In the genomic region with DNA sequence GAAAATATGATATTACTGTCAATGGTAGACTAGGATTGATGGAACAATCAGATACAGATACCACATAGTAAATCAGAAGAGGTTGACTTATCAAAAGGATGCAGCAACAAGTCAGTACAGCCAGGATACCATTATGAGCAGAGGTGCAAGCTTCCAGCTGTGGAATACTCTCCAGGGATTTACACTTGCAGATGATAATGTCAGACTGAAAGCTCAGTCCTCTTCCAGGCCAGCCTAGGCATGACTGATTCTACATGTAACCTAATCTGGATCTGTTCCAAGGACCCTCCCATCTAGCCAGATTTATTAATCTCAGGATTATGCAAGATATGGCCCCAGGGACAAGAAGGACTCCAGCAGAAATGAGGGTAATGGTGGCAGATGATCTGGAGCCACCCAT, we compare ENCODE assay signal across 8 cellular contexts. TPM values are rescaled to one million over a fixed set of nuclear protein-coding genes. Genes with fewer than 3 reads are reported as not detected.
DNase-seq lines count a peak whose midpoint lies in the region; ATAC-seq and TF ChIP-seq lines count a peak whose summit lies in the region.
"Had no signal": no experiment of that assay in that cellular context is flagged by ENCODE, and none has a peak within 500 bp of the region (broad histone marks: within the 10 kb centered on the region; RNA-seq: fewer than 3 reads in every experiment).

No MANE protein-coding gene starts in this region.

- TF ChIP-seq CTCF in DOHH2 (IDR thresholded peaks at IDR 0.05; ENCODE audit: low read depth, low read length, poor library complexity, severe bottlenecking) (no peak), mesothelial cell of epicardium (IDR thresholded peaks at IDR 0.05; ENCODE audit: unreplicated experiment) (no peak)
- TF ChIP-seq CTCF in activated CD8-positive, alpha-beta T cell treated with anti-CD3 and anti-CD28 coated beads for 36 hours (IDR thresholded peaks at IDR 0.05) = no peak

- POLR2A ChIA-PET in activated CD8-positive, alpha-beta T cell treated with anti-CD3 and anti-CD28 coated beads for 36 hours (lab: Charles Lee) = interaction anchor here (1.0 kb wide), 1 partner anchor 167 kb away, joined by 3 read pairs; no protein-coding TSS in a partner anchor

- H3K4me3 ChIP-seq in DOHH2 (ENCODE audit: low read length) = peak overlapping the region; percentile 45

- H3K4me2 ChIP-seq in DOHH2 (ENCODE audit: low read length) = peak overlapping the region; percentile 60

- H3K79me2 ChIP-seq in DOHH2 (ENCODE audit: control insufficient read depth, low read length) = no peaks in the 10 kb centered on the region

- peaks cover 38% of the 10 kb centered on the region for H3K36me3 Mint-ChIP-seq in activated CD8-positive, alpha-beta T cell treated with anti-CD3 and anti-CD28 coated beads for 36 hours (ENCODE audit: low read depth)
- H3K36me3 Mint-ChIP-seq in mesothelial cell of epicardium = peaks cover 1% of the 10 kb centered on the region
- peaks cover 8 to 9% of the 10 kb centered on the region in 2 donors for H3K36me3 Mint-ChIP-seq in stimulated activated naive B cell treated with anti-CD40 and anti-IgM and Interleukin-4, amounts not matched to agents 10 μg/mL and 1 μg/mL and 100 μg/mL, for 72 hours

- H3K4me1 ChIP-seq in DOHH2 (ENCODE audit: control insufficient read depth, low read length) = peaks cover 50% of the 10 kb centered on the region

- no peaks in the 10 kb centered on the region for H3F3A ChIP-seq in DOHH2 (ENCODE audit: control insufficient read depth, insufficient read depth)

- CTCF ChIA-PET in activated CD8-positive, alpha-beta T cell treated with anti-CD3 and anti-CD28 coated beads for 36 hours (lab: Charles Lee) = interaction anchor here (0.8 to 3.7 kb wide), 7 partner anchors 18 to 148 kb away, joined by 3 to 16 read pairs (median 4); no protein-coding TSS in a partner anchor

- H3K9me3 Mint-ChIP-seq in activated CD8-positive, alpha-beta T cell treated with anti-CD3 and anti-CD28 coated beads for 36 hours = peaks cover 2% of the 10 kb centered on the region
- peaks cover 3% of the 10 kb centered on the region for H3K9me3 Mint-ChIP-seq in mesothelial cell of epicardium
- H3K9me3 Mint-ChIP-seq in stimulated activated naive B cell treated with anti-CD40 and anti-IgM and Interleukin-4, amounts not matched to agents 10 μg/mL and 1 μg/mL and 100 μg/mL, for 72 hours = peaks cover 1 to 2% of the 10 kb centered on the region in 2 donors
- H3K9me3 Mint-ChIP-seq: effector memory CD8-positive, alpha-beta T cell had no signal

- DNase-seq in M059J (ENCODE audit: low read depth) (peak; percentile 41), mesothelial cell of epicardium (ENCODE audit: low spot score in 2 of 2, unreplicated experiment in 2 of 2) (no peak)
- no peak for DNase-seq in activated CD8-positive, alpha-beta T cell treated with anti-CD3 and anti-CD28 coated beads for 36 hours
- DNase-seq in stimulated activated naive B cell treated with anti-CD40 and anti-IgM and Interleukin-4, amounts not matched to agents 10 μg/mL and 1 μg/mL and 100 μg/mL, for 72 hours = no peak
- DNase-seq: effector memory CD8-positive, alpha-beta T cell had no signal

- H3K27ac ChIP-seq in DOHH2 (ENCODE audit: low read depth, low read length) = peak overlapping the region; percentile 54; the same call in 1 of the 2 replicates

- no peaks in the 10 kb centered on the region for H3K9me3 ChIP-seq in DOHH2 (ENCODE audit: control insufficient read depth, insufficient read depth, low read length)

- H4K20me1 ChIP-seq in DOHH2 (ENCODE audit: control insufficient read depth, insufficient read depth, low read depth, low read length) = no peaks in the 10 kb centered on the region

- H3K4me1 Mint-ChIP-seq in activated CD8-positive, alpha-beta T cell treated with anti-CD3 and anti-CD28 coated beads for 36 hours (ENCODE audit: low read depth) = peaks cover 33% of the 10 kb centered on the region
- H3K4me1 Mint-ChIP-seq in mesothelial cell of epicardium = peaks cover 55% of the 10 kb centered on the region
- H3K4me1 Mint-ChIP-seq in stimulated activated naive B cell treated with anti-CD40 and anti-IgM and Interleukin-4, amounts not matched to agents 10 μg/mL and 1 μg/mL and 100 μg/mL, for 72 hours = peaks cover 17 to 38% of the 10 kb centered on the region in 2 donors

- H3K27me3 ChIP-seq in DOHH2 (ENCODE audit: control insufficient read depth, low read length) = no peaks in the 10 kb centered on the region

- no peaks in the 10 kb centered on the region for H3K27me3 Mint-ChIP-seq in activated CD8-positive, alpha-beta T cell treated with anti-CD3 and anti-CD28 coated beads for 36 hours
- H3K27me3 Mint-ChIP-seq in mesothelial cell of epicardium (ENCODE audit: low read depth) = no peaks in the 10 kb centered on the region
- no peaks in the 10 kb centered on the region for H3K27me3 Mint-ChIP-seq in stimulated activated naive B cell treated with anti-CD40 and anti-IgM and Interleukin-4, amounts not matched to agents 10 μg/mL and 1 μg/mL and 100 μg/mL, for 72 hours
- H3K27me3 Mint-ChIP-seq: effector memory CD8-positive, alpha-beta T cell had no signal

- no peak overlapping the region for H3K4me3 Mint-ChIP-seq in activated CD8-positive, alpha-beta T cell treated with anti-CD3 and anti-CD28 coated beads for 36 hours
- H3K4me3 Mint-ChIP-seq in mesothelial cell of epicardium = no peak overlapping the region
- H3K4me3 Mint-ChIP-seq in stimulated activated naive B cell treated with anti-CD40 and anti-IgM and Interleukin-4, amounts not matched to agents 10 μg/mL and 1 μg/mL and 100 μg/mL, for 72 hours = no peak overlapping the region
- H3K4me3 Mint-ChIP-seq: effector memory CD8-positive, alpha-beta T cell had no signal

- ATAC-seq in activated CD8-positive, alpha-beta T cell treated with anti-CD3 and anti-CD28 coated beads for 36 hours = no peak
- no peak for ATAC-seq in HG03139 (IDR thresholded peaks at IDR 0.05; ENCODE audit: unreplicated experiment)
- ATAC-seq in stimulated activated naive B cell treated with anti-CD40 and anti-IgM and Interleukin-4, amounts not matched to agents 10 μg/mL and 1 μg/mL and 100 μg/mL, for 72 hours (replicated peaks) = no peak
- ATAC-seq in HG03439 (IDR thresholded peaks at IDR 0.05; ENCODE audit: unreplicated experiment) = no peak
- ATAC-seq: effector memory CD8-positive, alpha-beta T cell had no signal

- H3K36me3 ChIP-seq in DOHH2 (ENCODE audit: control insufficient read depth, low read length) = peaks cover 5% of the 10 kb centered on the region; the same call in 1 of the 2 replicates

- intact Hi-C loops in activated CD8-positive, alpha-beta T cell treated with anti-CD3 and anti-CD28 coated beads for 36 hours (cut with micrococcal nuclease) = no loop called here

- no peaks in the 10 kb centered on the region for H3K9me2 ChIP-seq in DOHH2 (replicated peaks; ENCODE audit: control insufficient read depth, low read length)

- peak overlapping the region; percentile 93 for H3K27ac Mint-ChIP-seq in activated CD8-positive, alpha-beta T cell treated with anti-CD3 and anti-CD28 coated beads for 36 hours
- H3K27ac Mint-ChIP-seq in mesothelial cell of epicardium = peak overlapping the region; percentile 51
- H3K27ac Mint-ChIP-seq in stimulated activated naive B cell treated with anti-CD40 and anti-IgM and Interleukin-4, amounts not matched to agents 10 μg/mL and 1 μg/mL and 100 μg/mL, for 72 hours = no peak overlapping the region
- H3K27ac Mint-ChIP-seq: effector memory CD8-positive, alpha-beta T cell had no signal

RNA-seq across cellular contexts. Expression of gene FILIP1L, which starts 8.2 kb away (rescaled TPM):
- 35.1 and 43.2 TPM in 2 replicates for total RNA-seq in M059J (2014; rRNA removed; shearing (Covaris generic))
- total RNA-seq in activated CD8-positive, alpha-beta T cell treated with anti-CD3 and anti-CD28 coated beads for 36 hours = under 1 TPM; 0.11 to 0.13 TPM
- total RNA-seq in mesothelial cell of epicardium = 15.6 to 19.8 TPM (median 15.7 TPM) in 3 replicates

Comparison
In these comparisons a context has a peak if more than half of its experiments do, and no peak if none do; other contexts are left out.
1. RNA of gene FILIP1L, which starts 8.2 kb away (total RNA-seq): 35.1 to 43.2 TPM in M059J and 15.6 to 19.8 TPM in mesothelial cell of epicardium; 0.11 to 0.13 TPM in activated CD8-positive, alpha-beta T cell treated with anti-CD3 and anti-CD28 coated beads for 36 hours; every median in the first group is over 10 times any median in the second.